ENCODE assay signal across 23 cellular contexts in the genomic region with DNA sequence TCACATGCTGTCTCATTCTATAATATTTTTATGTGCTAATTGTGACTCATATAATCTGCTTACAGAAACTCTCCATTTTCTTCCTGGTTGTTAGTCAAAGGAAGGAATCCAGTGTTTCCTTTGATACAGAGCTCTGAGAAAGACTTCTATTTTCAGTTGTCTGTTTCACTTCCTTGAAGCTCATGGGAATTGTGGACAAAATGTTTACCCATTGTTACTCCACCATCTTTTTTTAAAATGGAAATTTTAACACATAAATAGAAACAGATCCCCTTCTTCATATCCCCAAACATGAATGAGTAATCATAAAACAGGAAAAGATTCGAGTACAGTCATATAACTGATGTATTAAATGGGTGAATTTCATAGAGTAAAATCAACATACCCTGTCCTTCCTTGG. TPM values are rescaled to one million over a fixed set of nuclear protein-coding genes. Genes with fewer than 3 reads are reported as not detected.
DNase-seq lines count a peak whose midpoint lies in the region; ATAC-seq and TF ChIP-seq lines count a peak whose summit lies in the region.
"Had no signal": no experiment of that assay in that cellular context is flagged by ENCODE, and none has a peak within 500 bp of the region (broad histone marks: within the 10 kb centered on the region; RNA-seq: fewer than 3 reads in every experiment).

No MANE protein-coding gene starts in this region.

- no peak for ATAC-seq in natural killer cell treated with Interleukin-12 subunit alpha and Interleukin-12 subunit beta and Interleukin-15 and Interleukin-18, amount 100 ng/mL, for 72 hours
- no peak for ATAC-seq in T-cell (replicated peaks in 1 of 4)
- ATAC-seq: activated CD8-positive, alpha-beta T cell treated with anti-CD3 and anti-CD28 coated beads, Interleukin-2, amount 10 ng/mL, durations not matched to agents 7 days and 5 days; naive thymus-derived CD8-positive, alpha-beta T cell had no signal

- H3K36me3 Mint-ChIP-seq in endothelial cell (ENCODE audit: low read depth, unreplicated experiment) = no peaks in the 10 kb centered on the region
- no peaks in the 10 kb centered on the region for H3K36me3 Mint-ChIP-seq in natural killer cell treated with Interleukin-12 subunit alpha and Interleukin-12 subunit beta and Interleukin-15 and Interleukin-18, amount 100 ng/mL, for 72 hours
- no peaks in the 10 kb centered on the region for H3K36me3 Mint-ChIP-seq in T-cell
- H3K36me3 Mint-ChIP-seq: activated naive CD4-positive, alpha-beta T cell treated with anti-CD3 and anti-CD28 coated beads, Interleukin-2, amount 10 ng/mL, durations not matched to agents 7 days and 5 days; IgD-negative memory B cell; naive thymus-derived CD8-positive, alpha-beta T cell had no signal

- CTCF ChIA-PET in T-cell (lab: Charles Lee) = interaction anchor here in 1 of 2 donors (0.7 kb wide), 1 partner anchor 15 kb away, joined by 8 read pairs; no protein-coding TSS in a partner anchor

- no CpG with 5 or more reads among the region's 1 CpG for WGBS in mesodermal cell (ENCODE audit: insufficient coverage in 2 of 2), 2 experiments

- no peaks in the 10 kb centered on the region for H3K36me3 ChIP-seq in mesodermal cell (ENCODE audit: control insufficient read depth, insufficient read depth, low read length)
- H3K36me3 ChIP-seq: SJCRH30, transverse colon had no signal

- H3K27ac Mint-ChIP-seq in endothelial cell (ENCODE audit: unreplicated experiment) = peak overlapping the region; percentile 70
- H3K27ac Mint-ChIP-seq in natural killer cell treated with Interleukin-12 subunit alpha and Interleukin-12 subunit beta and Interleukin-15 and Interleukin-18, amount 100 ng/mL, for 72 hours = no peak overlapping the region
- no peak overlapping the region for H3K27ac Mint-ChIP-seq in T-cell
- H3K27ac Mint-ChIP-seq: activated CD8-positive, alpha-beta T cell treated with anti-CD3 and anti-CD28 coated beads, Interleukin-2, amount 10 ng/mL, durations not matched to agents 7 days and 5 days; activated naive CD4-positive, alpha-beta T cell treated with anti-CD3 and anti-CD28 coated beads, Interleukin-2, amount 10 ng/mL, durations not matched to agents 7 days and 5 days; activated T-cell treated with anti-CD3 and anti-CD28 coated beads, Interleukin-2, amount 50 U/mL, for 24 hours; IgD-negative memory B cell; naive thymus-derived CD8-positive, alpha-beta T cell; stimulated activated naive CD8-positive, alpha-beta T cell treated with anti-CD3 and anti-CD28 coated beads, Interleukin-15, Interleukin-2, amounts not matched to agents 100 ng/mL and 50 ng/mL, for 24 hours had no signal

- H3K4me3 ChIP-seq in mesodermal cell (ENCODE audit: extremely low read depth, insufficient read depth, low read length, poor library complexity, severe bottlenecking) = no peak overlapping the region
- H3K4me3 ChIP-seq: SJCRH30, transverse colon had no signal

- TF ChIP-seq CTCF in endothelial cell (IDR thresholded peaks at IDR 0.05; ENCODE audit: unreplicated experiment) = no peak

- H3K27ac ChIP-seq in mesodermal cell (ENCODE audit: low read depth, low read length, severe bottlenecking) = peak overlapping the region; percentile 67
- H3K27ac ChIP-seq: parathyroid adenoma, SJCRH30, transverse colon had no signal

- DNase-seq in EH (ENCODE audit: low read depth) = peak; percentile 74
- DNase-seq in NCI-H226 = peak; percentile 28
- DNase-seq in endothelial cell (ENCODE audit: low spot score) = no peak
- DNase-seq in cerebellar nuclear complex (lab: John Stamatoyannopoulos, UW) = no peak
- DNase-seq in DMS79 treated with DMSO at 0.1 percent for 48 hours (lab: John Stamatoyannopoulos, UW) = no peak
- no peak for DNase-seq in natural killer cell treated with Interleukin-12 subunit alpha and Interleukin-12 subunit beta and Interleukin-15 and Interleukin-18, amount 100 ng/mL, for 72 hours (ENCODE audit: low spot score)
- DNase-seq in T-cell = no peak
- DNase-seq: activated CD4-positive, CD25-positive, alpha-beta regulatory T cell; activated CD8-positive, alpha-beta T cell treated with anti-CD3 and anti-CD28 coated beads, Interleukin-2, amount 10 ng/mL, durations not matched to agents 7 days and 5 days; activated naive CD4-positive, alpha-beta T cell treated with anti-CD3 and anti-CD28 coated beads, Interleukin-2, amount 10 ng/mL, durations not matched to agents 7 days and 5 days; activated T-cell treated with anti-CD3 and anti-CD28 coated beads, Interleukin-2, amount 50 U/mL, for 24 hours; cortex of kidney; erythroblast; mammary epithelial cell; MM.1S; naive thymus-derived CD8-positive, alpha-beta T cell; NCI-H82; SJCRH30; transverse colon had no signal

- no peaks in the 10 kb centered on the region for H3K9me3 ChIP-seq in mesodermal cell (ENCODE audit: control insufficient read depth, low read length)
- H3K9me3 ChIP-seq: SJCRH30, transverse colon had no signal

- peaks cover 2% of the 10 kb centered on the region for H3K27me3 Mint-ChIP-seq in endothelial cell (ENCODE audit: unreplicated experiment)
- no peaks in the 10 kb centered on the region for H3K27me3 Mint-ChIP-seq in natural killer cell treated with Interleukin-12 subunit alpha and Interleukin-12 subunit beta and Interleukin-15 and Interleukin-18, amount 100 ng/mL, for 72 hours
- H3K27me3 Mint-ChIP-seq in T-cell = no peaks in the 10 kb centered on the region
- H3K27me3 Mint-ChIP-seq: activated naive CD4-positive, alpha-beta T cell treated with anti-CD3 and anti-CD28 coated beads, Interleukin-2, amount 10 ng/mL, durations not matched to agents 7 days and 5 days; activated T-cell treated with anti-CD3 and anti-CD28 coated beads, Interleukin-2, amount 50 U/mL, for 24 hours; IgD-negative memory B cell; stimulated activated naive CD8-positive, alpha-beta T cell treated with anti-CD3 and anti-CD28 coated beads, Interleukin-15, Interleukin-2, amounts not matched to agents 100 ng/mL and 50 ng/mL, for 24 hours had no signal

- H3K9me3 Mint-ChIP-seq in endothelial cell (ENCODE audit: unreplicated experiment) (no peaks in the 10 kb centered on the region), T-cell (no peaks in the 10 kb centered on the region)
- H3K9me3 Mint-ChIP-seq in natural killer cell treated with Interleukin-12 subunit alpha and Interleukin-12 subunit beta and Interleukin-15 and Interleukin-18, amount 100 ng/mL, for 72 hours = peaks cover under 1% of the 10 kb centered on the region
- H3K9me3 Mint-ChIP-seq: activated naive CD4-positive, alpha-beta T cell treated with anti-CD3 and anti-CD28 coated beads, Interleukin-2, amount 10 ng/mL, durations not matched to agents 7 days and 5 days; activated T-cell treated with anti-CD3 and anti-CD28 coated beads, Interleukin-2, amount 50 U/mL, for 24 hours had no signal

- no peak overlapping the region for H3K4me3 Mint-ChIP-seq in endothelial cell (ENCODE audit: unreplicated experiment)
- no peak overlapping the region for H3K4me3 Mint-ChIP-seq in natural killer cell treated with Interleukin-12 subunit alpha and Interleukin-12 subunit beta and Interleukin-15 and Interleukin-18, amount 100 ng/mL, for 72 hours
- H3K4me3 Mint-ChIP-seq in T-cell = no peak overlapping the region
- H3K4me3 Mint-ChIP-seq: activated CD8-positive, alpha-beta T cell treated with anti-CD3 and anti-CD28 coated beads, Interleukin-2, amount 10 ng/mL, durations not matched to agents 7 days and 5 days; activated naive CD4-positive, alpha-beta T cell treated with anti-CD3 and anti-CD28 coated beads, Interleukin-2, amount 10 ng/mL, durations not matched to agents 7 days and 5 days; activated T-cell treated with anti-CD3 and anti-CD28 coated beads, Interleukin-2, amount 50 U/mL, for 24 hours; IgD-negative memory B cell; naive thymus-derived CD8-positive, alpha-beta T cell; stimulated activated naive CD8-positive, alpha-beta T cell treated with anti-CD3 and anti-CD28 coated beads, Interleukin-15, Interleukin-2, amounts not matched to agents 100 ng/mL and 50 ng/mL, for 24 hours had no signal

- POLR2A ChIA-PET in T-cell (lab: Charles Lee) = no interaction called here

- H3K4me1 ChIP-seq in mesodermal cell (ENCODE audit: control insufficient read depth, insufficient read depth, low read length, poor library complexity, severe bottlenecking) = peaks cover 13% of the 10 kb centered on the region
- H3K4me1 ChIP-seq: parathyroid adenoma, SJCRH30, transverse colon had no signal

- H3K4me1 Mint-ChIP-seq in endothelial cell (ENCODE audit: unreplicated experiment) (peaks cover 40% of the 10 kb centered on the region), T-cell (no peaks in the 10 kb centered on the region)
- H3K4me1 Mint-ChIP-seq in natural killer cell treated with Interleukin-12 subunit alpha and Interleukin-12 subunit beta and Interleukin-15 and Interleukin-18, amount 100 ng/mL, for 72 hours (ENCODE audit: low read depth in 2 of 2) = no peaks in the 10 kb centered on the region
- H3K4me1 Mint-ChIP-seq: activated naive CD4-positive, alpha-beta T cell treated with anti-CD3 and anti-CD28 coated beads, Interleukin-2, amount 10 ng/mL, durations not matched to agents 7 days and 5 days; IgD-negative memory B cell; naive thymus-derived CD8-positive, alpha-beta T cell had no signal

RNA-seq across cellular contexts. Expression of gene KCNN2, which starts 42.0 kb away (rescaled TPM):
- total RNA-seq in endothelial cell (ENCODE audit: unreplicated experiment) (2.4 TPM), T-cell (not detected)
- polyA plus RNA-seq in mesodermal cell (2013, experiment 1 of 2) = 24.5 TPM
- 27.4 TPM for polyA plus RNA-seq in mesodermal cell (2013, experiment 2 of 2)
- not detected for total RNA-seq in natural killer cell treated with Interleukin-12 subunit alpha and Interleukin-12 subunit beta and Interleukin-15 and Interleukin-18, amount 100 ng/mL, for 72 hours
- total RNA-seq: activated CD8-positive, alpha-beta T cell treated with anti-CD3 and anti-CD28 coated beads, Interleukin-2, amount 10 ng/mL, durations not matched to agents 7 days and 5 days; mammary epithelial cell; naive thymus-derived CD8-positive, alpha-beta T cell; SJCRH30 had no signal
- polyA plus RNA-seq: IgD-negative memory B cell; mammary epithelial cell; naive thymus-derived CD8-positive, alpha-beta T cell had no signal

Comparison
In these comparisons a context has a peak if more than half of its experiments do, and no peak if none do; other contexts are left out.
1. DNase-seq: peak in EH (single experiment) and NCI-H226 (single experiment); none in endothelial cell (single experiment), cerebellar nuclear complex (0 of 2), DMS79 treated with DMSO at 0.1 percent for 48 hours (single experiment), natural killer cell treated with Interleukin-12 subunit alpha and Interleukin-12 subunit beta and Interleukin-15 and Interleukin-18, amount 100 ng/mL, for 72 hours (single experiment) and T-cell (0 of 34).